8 cellular contexts compared by ENCODE assay signal in genomic region chrX:70434352-70434866, GRCh38.
DNase-seq lines count a peak whose midpoint lies in the region; ATAC-seq lines count a peak whose summit lies in the region.

No MANE protein-coding gene starts in this region.

- DNase-seq in AG08396 (ENCODE audit: low spot score) (peak; percentile 91), NCI-H345 treated with DMSO at 0.1 percent for 48 hours (lab: John Stamatoyannopoulos, UW; ENCODE audit: unreplicated experiment) (peak; percentile 60), dedifferentiated amniotic fluid mesenchymal stem cell (ENCODE audit: extremely low spot score) (peak; percentile 39), left kidney (ENCODE audit: low read depth, low spot score) (peak; percentile 94)
- peak; percentile 27 for DNase-seq in activated CD4-positive, alpha-beta T cell treated with anti-CD3 and anti-CD28 coated beads for 1 hour
- DNase-seq in stimulated activated CD4-positive, alpha-beta T cell treated with anti-CD3 and anti-CD28 coated beads, Interleukin-1b, Interleukin-23, amount 100 ng/mL, for 4 hours (ENCODE audit: low read depth in 2 of 2), result peak; percentile 35 to 58

- ATAC-seq in GM19035 (IDR thresholded peaks at IDR 0.05; ENCODE audit: unreplicated experiment) (peak; percentile 59), HG03196 (IDR thresholded peaks at IDR 0.05; ENCODE audit: unreplicated experiment) (peak; percentile 62)

Comparison
In these comparisons a context has a peak if more than half of its experiments do, and no peak if none do; other contexts are left out.
1. Peak in every context shown above with its lines: DNase-seq and ATAC-seq.
2. DNase-seq: peak in every context shown above with its lines; median percentile 94 in left kidney; 91 in AG08396; 60 in NCI-H345 treated with DMSO at 0.1 percent for 48 hours; 46 in stimulated activated CD4-positive, alpha-beta T cell treated with anti-CD3 and anti-CD28 coated beads, Interleukin-1b, Interleukin-23, amount 100 ng/mL, for 4 hours; 39 in dedifferentiated amniotic fluid mesenchymal stem cell; 27 in activated CD4-positive, alpha-beta T cell treated with anti-CD3 and anti-CD28 coated beads for 1 hour.